Comparison of ENCODE assay signal across 1 cellular context in the genomic region with DNA sequence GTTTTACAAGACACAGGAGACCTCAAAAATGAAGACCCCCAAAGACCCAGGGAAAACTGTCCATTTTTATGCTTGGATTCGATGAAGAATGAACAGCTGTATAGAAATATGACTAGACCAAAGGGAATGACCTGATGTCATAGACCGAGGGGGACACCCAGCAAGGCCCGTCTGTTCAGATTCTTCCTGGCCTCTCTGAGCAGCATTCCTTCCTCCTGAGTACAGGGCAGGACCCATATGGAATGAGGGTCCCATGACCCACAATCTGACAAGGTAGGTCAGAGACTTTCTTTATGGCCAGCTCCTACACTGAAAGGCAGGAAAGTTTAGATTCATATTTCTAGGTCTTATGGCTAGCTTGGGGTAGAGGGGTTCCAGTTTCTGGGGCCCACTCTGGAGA.
TF ChIP-seq lines count a peak whose summit lies in the region.

No MANE protein-coding gene starts in this region.

TF ChIP-seq in H1, 55 proteins besides CTCF, POLR2A, EP300 and RAD21:
- TF ChIP-seq TAF1 (IDR thresholded peaks at IDR 0.05; ENCODE audit: low read depth, low read length), result no peak
- TF ChIP-seq RXRA (IDR thresholded peaks at IDR 0.05; ENCODE audit: insufficient read depth, low read depth, low read length), result no peak
- TF ChIP-seq KDM4A (IDR thresholded peaks at IDR 0.05; ENCODE audit: low read depth, low read length, severe bottlenecking), result no peak
- no peak for TF ChIP-seq JUN (IDR thresholded peaks at IDR 0.05; ENCODE audit: low read depth, low read length)
- no peak for TF ChIP-seq CBX5 (IDR thresholded peaks at IDR 0.05; ENCODE audit: low read depth, low read length)
- no peak for TF ChIP-seq TAF7 (optimal IDR thresholded peaks at IDR 0.05; ENCODE audit: borderline replicate concordance, low read depth, low read length)
- no peak for TF ChIP-seq SP4 (IDR thresholded peaks at IDR 0.05; ENCODE audit: low read length)
- TF ChIP-seq BACH1 (IDR thresholded peaks at IDR 0.05; ENCODE audit: low read length), result no peak
- TF ChIP-seq, protein P1, sequence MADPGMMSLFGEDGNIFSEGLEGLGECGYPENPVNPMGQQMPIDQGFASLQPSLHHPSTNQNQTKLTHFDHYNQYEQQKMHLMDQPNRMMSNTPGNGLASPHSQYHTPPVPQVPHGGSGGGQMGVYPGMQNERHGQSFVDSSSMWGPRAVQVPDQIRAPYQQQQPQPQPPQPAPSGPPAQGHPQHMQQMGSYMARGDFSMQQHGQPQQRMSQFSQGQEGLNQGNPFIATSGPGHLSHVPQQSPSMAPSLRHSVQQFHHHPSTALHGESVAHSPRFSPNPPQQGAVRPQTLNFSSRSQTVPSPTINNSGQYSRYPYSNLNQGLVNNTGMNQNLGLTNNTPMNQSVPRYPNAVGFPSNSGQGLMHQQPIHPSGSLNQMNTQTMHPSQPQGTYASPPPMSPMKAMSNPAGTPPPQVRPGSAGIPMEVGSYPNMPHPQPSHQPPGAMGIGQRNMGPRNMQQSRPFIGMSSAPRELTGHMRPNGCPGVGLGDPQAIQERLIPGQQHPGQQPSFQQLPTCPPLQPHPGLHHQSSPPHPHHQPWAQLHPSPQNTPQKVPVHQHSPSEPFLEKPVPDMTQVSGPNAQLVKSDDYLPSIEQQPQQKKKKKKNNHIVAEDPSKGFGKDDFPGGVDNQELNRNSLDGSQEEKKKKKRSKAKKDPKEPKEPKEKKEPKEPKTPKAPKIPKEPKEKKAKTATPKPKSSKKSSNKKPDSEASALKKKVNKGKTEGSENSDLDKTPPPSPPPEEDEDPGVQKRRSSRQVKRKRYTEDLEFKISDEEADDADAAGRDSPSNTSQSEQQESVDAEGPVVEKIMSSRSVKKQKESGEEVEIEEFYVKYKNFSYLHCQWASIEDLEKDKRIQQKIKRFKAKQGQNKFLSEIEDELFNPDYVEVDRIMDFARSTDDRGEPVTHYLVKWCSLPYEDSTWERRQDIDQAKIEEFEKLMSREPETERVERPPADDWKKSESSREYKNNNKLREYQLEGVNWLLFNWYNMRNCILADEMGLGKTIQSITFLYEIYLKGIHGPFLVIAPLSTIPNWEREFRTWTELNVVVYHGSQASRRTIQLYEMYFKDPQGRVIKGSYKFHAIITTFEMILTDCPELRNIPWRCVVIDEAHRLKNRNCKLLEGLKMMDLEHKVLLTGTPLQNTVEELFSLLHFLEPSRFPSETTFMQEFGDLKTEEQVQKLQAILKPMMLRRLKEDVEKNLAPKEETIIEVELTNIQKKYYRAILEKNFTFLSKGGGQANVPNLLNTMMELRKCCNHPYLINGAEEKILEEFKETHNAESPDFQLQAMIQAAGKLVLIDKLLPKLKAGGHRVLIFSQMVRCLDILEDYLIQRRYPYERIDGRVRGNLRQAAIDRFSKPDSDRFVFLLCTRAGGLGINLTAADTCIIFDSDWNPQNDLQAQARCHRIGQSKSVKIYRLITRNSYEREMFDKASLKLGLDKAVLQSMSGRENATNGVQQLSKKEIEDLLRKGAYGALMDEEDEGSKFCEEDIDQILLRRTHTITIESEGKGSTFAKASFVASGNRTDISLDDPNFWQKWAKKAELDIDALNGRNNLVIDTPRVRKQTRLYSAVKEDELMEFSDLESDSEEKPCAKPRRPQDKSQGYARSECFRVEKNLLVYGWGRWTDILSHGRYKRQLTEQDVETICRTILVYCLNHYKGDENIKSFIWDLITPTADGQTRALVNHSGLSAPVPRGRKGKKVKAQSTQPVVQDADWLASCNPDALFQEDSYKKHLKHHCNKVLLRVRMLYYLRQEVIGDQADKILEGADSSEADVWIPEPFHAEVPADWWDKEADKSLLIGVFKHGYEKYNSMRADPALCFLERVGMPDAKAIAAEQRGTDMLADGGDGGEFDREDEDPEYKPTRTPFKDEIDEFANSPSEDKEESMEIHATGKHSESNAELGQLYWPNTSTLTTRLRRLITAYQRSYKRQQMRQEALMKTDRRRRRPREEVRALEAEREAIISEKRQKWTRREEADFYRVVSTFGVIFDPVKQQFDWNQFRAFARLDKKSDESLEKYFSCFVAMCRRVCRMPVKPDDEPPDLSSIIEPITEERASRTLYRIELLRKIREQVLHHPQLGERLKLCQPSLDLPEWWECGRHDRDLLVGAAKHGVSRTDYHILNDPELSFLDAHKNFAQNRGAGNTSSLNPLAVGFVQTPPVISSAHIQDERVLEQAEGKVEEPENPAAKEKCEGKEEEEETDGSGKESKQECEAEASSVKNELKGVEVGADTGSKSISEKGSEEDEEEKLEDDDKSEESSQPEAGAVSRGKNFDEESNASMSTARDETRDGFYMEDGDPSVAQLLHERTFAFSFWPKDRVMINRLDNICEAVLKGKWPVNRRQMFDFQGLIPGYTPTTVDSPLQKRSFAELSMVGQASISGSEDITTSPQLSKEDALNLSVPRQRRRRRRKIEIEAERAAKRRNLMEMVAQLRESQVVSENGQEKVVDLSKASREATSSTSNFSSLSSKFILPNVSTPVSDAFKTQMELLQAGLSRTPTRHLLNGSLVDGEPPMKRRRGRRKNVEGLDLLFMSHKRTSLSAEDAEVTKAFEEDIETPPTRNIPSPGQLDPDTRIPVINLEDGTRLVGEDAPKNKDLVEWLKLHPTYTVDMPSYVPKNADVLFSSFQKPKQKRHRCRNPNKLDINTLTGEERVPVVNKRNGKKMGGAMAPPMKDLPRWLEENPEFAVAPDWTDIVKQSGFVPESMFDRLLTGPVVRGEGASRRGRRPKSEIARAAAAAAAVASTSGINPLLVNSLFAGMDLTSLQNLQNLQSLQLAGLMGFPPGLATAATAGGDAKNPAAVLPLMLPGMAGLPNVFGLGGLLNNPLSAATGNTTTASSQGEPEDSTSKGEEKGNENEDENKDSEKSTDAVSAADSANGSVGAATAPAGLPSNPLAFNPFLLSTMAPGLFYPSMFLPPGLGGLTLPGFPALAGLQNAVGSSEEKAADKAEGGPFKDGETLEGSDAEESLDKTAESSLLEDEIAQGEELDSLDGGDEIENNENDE (IDR thresholded peaks at IDR 0.05; ENCODE audit: insufficient replicate concordance, low read length), result no peak
- no peak for TF ChIP-seq USF2 (IDR thresholded peaks at IDR 0.05; ENCODE audit: low read length)
- no peak for TF ChIP-seq KDM1A (IDR thresholded peaks at IDR 0.05; ENCODE audit: borderline replicate concordance, low read length)
- no peak for TF ChIP-seq ZNF274 (IDR thresholded peaks at IDR 0.05; ENCODE audit: borderline replicate concordance, extremely low read depth, low read length)
- TF ChIP-seq NANOG (IDR thresholded peaks at IDR 0.05; ENCODE audit: insufficient read depth, low read depth, low read length, poor library complexity, severe bottlenecking), result no peak
- TF ChIP-seq POLR2AphosphoS5 (IDR thresholded peaks at IDR 0.05; ENCODE audit: low read depth, low read length), result no peak
- TF ChIP-seq EGR1 (IDR thresholded peaks at IDR 0.05; ENCODE audit: borderline replicate concordance, low read depth, low read length), result no peak
- TF ChIP-seq SUZ12 (IDR thresholded peaks at IDR 0.05; ENCODE audit: low read length), result no peak
- TF ChIP-seq SRF (IDR thresholded peaks at IDR 0.05; ENCODE audit: low read depth, low read length), result no peak
